Comparison of ENCODE assay signal across 18 cellular contexts in the genomic region with DNA sequence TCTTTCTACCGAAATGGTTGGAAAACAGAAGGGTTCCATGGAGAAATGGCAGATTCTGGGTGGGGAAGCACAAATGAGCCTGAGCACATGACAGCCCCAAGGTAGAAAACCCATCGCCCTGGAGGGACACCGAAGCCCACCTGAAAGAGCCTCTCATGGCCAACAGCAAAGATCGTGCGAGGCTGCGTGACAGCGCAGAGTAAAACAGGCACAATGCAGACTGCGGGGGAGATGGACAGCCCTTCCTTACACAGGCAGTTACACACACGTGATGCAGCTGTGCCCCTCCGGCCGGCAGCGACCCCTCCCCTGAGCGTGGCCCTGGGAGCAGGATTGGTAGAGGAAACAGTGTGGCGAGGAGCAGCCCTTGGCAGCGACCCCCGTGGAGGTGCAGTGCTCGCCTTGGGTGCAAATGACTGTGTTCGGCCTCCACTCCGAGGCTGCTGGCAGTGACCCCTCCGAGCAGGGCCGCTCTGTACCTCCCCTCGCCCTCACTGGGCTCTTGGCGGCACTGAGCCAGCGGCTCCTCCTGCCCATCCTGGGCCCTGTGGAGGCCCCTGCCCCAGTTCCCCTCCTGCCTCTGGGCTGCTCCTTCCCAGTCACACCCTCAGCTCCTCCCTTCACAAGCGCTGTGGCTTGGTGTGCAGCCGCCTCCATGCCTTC.
DNase-seq lines count a peak whose midpoint lies in the region; ATAC-seq, FAIRE-seq and TF ChIP-seq lines count a peak whose summit lies in the region.
"Had no signal": no experiment of that assay in that cellular context is flagged by ENCODE, and none has a peak within 500 bp of the region (broad histone marks: within the 10 kb centered on the region; RNA-seq: fewer than 3 reads in every experiment).

No MANE protein-coding gene starts in this region.

- H3K56ac ChIP-seq in H9 (ENCODE audit: insufficient read length, low read depth, low read length), result no peak overlapping the region

- H3K4me3 ChIP-seq in kidney (ENCODE audit: low read length in 2 of 2) (no peak overlapping the region), spleen (no peak overlapping the region), GM23248 (no peak overlapping the region)
- H3K4me3 ChIP-seq: SJSA1 had no signal

- no peaks in the 10 kb centered on the region; the same call in 1 of the 2 replicates for H3K27me3 Mint-ChIP-seq in H9 (ENCODE audit: low read depth)
- no peaks in the 10 kb centered on the region for H3K27me3 Mint-ChIP-seq in activated CD8-positive, alpha-beta memory T cell treated with anti-CD3 and anti-CD28 coated beads, Interleukin-2, amount 10 ng/mL, durations not matched to agents 7 days and 5 days

- ATAC-seq in activated CD8-positive, alpha-beta memory T cell treated with anti-CD3 and anti-CD28 coated beads, Interleukin-2, amount 10 ng/mL, durations not matched to agents 7 days and 5 days, result no peak
- ATAC-seq in GM18498 (IDR thresholded peaks at IDR 0.05; ENCODE audit: unreplicated experiment) (no peak), HG03565 (IDR thresholded peaks at IDR 0.05; ENCODE audit: unreplicated experiment) (no peak)

- H3K9me2 ChIP-seq in GM23248 (ENCODE audit: insufficient read depth), result no peaks in the 10 kb centered on the region

- H4K5ac ChIP-seq in H9 (ENCODE audit: insufficient read length, low read depth, low read length), result no peak overlapping the region

- DNase-seq in H9 (no peak), kidney (peak; percentile 32), spleen (peak; percentile 67), GM23248 (no peak), T-helper 9 cell (no peak)
- peak; percentile 27 for DNase-seq in activated CD8-positive, alpha-beta memory T cell treated with anti-CD3 and anti-CD28 coated beads, Interleukin-2, amount 10 ng/mL, durations not matched to agents 7 days and 5 days
- DNase-seq: COR-L47, H7, KBM-7, NCI-H1436 treated with DMSO at 0.1 percent for 48 hours, NCI-H2029 treated with DMSO at 0.1 percent for 48 hours, NCI-H2171 treated with DMSO at 0.1 percent for 48 hours, NCI-H446 treated with DMSO at 0.1 percent for 48 hours, NCI-H82 had no signal

- H3K4me2 ChIP-seq in H9 (ENCODE audit: insufficient read depth, insufficient read length, low read length) (no peak overlapping the region), GM23248 (ENCODE audit: unreplicated experiment) (no peak overlapping the region)

- H3K4me3 Mint-ChIP-seq in H9, result no peak overlapping the region; a peak in 1 of 5 replicates
- H3K4me3 Mint-ChIP-seq in activated CD8-positive, alpha-beta memory T cell treated with anti-CD3 and anti-CD28 coated beads, Interleukin-2, amount 10 ng/mL, durations not matched to agents 7 days and 5 days, result no peak overlapping the region

- H2BK120ac ChIP-seq in H9 (ENCODE audit: low read depth, low read length, poor library complexity, severe bottlenecking), result no peak overlapping the region

- H3K23me2 ChIP-seq in H9 (ENCODE audit: insufficient read length, low read depth, low read length, poor library complexity, severe bottlenecking), result no peaks in the 10 kb centered on the region

- no peak overlapping the region for H4K8ac ChIP-seq in H9 (replicated peaks; ENCODE audit: insufficient read length, low read depth, low read length)

- H3K14ac ChIP-seq in H9 (ENCODE audit: insufficient read depth, low read length), result no peak overlapping the region

- peaks cover 20 to 21% of the 10 kb centered on the region in 2 experiments for H3K4me1 Mint-ChIP-seq in H9
- no peaks in the 10 kb centered on the region for H3K4me1 Mint-ChIP-seq in activated CD8-positive, alpha-beta memory T cell treated with anti-CD3 and anti-CD28 coated beads, Interleukin-2, amount 10 ng/mL, durations not matched to agents 7 days and 5 days

- intact Hi-C loops in kidney (cut with DNase I) (no loop called here), spleen (cut with DNase I; ENCODE audit: low total_unique reads) (no loop called here)

- in situ Hi-C loops in GM23248 (cut with MboI), result no loop called here

- H3K27me3 ChIP-seq in H9 (ENCODE audit: insufficient read depth, low read length) (no peaks in the 10 kb centered on the region), spleen (replicated peaks in 1 of 7) (no peaks in the 10 kb centered on the region), GM23248 (replicated peaks; ENCODE audit: insufficient read depth) (no peaks in the 10 kb centered on the region)
- H3K27me3 ChIP-seq: SJSA1 had no signal

- no peak overlapping the region for H2BK5ac ChIP-seq in H9 (ENCODE audit: insufficient read length, low read length)

- no peaks in the 10 kb centered on the region for H3K79me1 ChIP-seq in H9 (ENCODE audit: insufficient read depth, low read depth, low read length, poor library complexity, severe bottlenecking)

- no peaks in the 10 kb centered on the region for H3K79me2 ChIP-seq in H9 (ENCODE audit: insufficient read depth, low read length)
- H3K79me2 ChIP-seq in GM23248 (ENCODE audit: insufficient read depth), result no peaks in the 10 kb centered on the region

- H2AFZ ChIP-seq in H9 (ENCODE audit: low read length) (no peak overlapping the region), GM23248 (no peak overlapping the region)

- H3K36me3 Mint-ChIP-seq in H9 (ENCODE audit: insufficient read depth in 1 of 3, low read depth in 3 of 3), result no peaks in the 10 kb centered on the region
- no peaks in the 10 kb centered on the region for H3K36me3 Mint-ChIP-seq in activated CD8-positive, alpha-beta memory T cell treated with anti-CD3 and anti-CD28 coated beads, Interleukin-2, amount 10 ng/mL, durations not matched to agents 7 days and 5 days

- H3T11ph ChIP-seq in H9 (ENCODE audit: low read length), result no peak overlapping the region

- no peak for TF ChIP-seq CTCF in H9 (conservative IDR thresholded peaks at IDR 0.05)
- no peak for TF ChIP-seq CTCF in kidney (IDR thresholded peaks at IDR 0.05; ENCODE audit: borderline replicate concordance, extremely low read depth, insufficient read depth)
- TF ChIP-seq CTCF in spleen (IDR thresholded peaks at IDR 0.05 in 8 of 11, conservative IDR thresholded peaks at IDR 0.05 in 3 of 11), result no peak

- H2BK20ac ChIP-seq in H9 (ENCODE audit: low read depth, low read length, poor library complexity, severe bottlenecking), result no peak overlapping the region

- H3K18ac ChIP-seq in H9 (ENCODE audit: insufficient read length, low read depth, low read length), result no peak overlapping the region

- H3K4me1 ChIP-seq in H9 (ENCODE audit: insufficient read depth, low read length) (no peaks in the 10 kb centered on the region), kidney (ENCODE audit: control insufficient read depth in 1 of 2, insufficient read depth in 1 of 2, low read depth in 1 of 2, low read length in 2 of 2) (no peaks in the 10 kb centered on the region), spleen (peaks cover 0 to 11% (median 0%) of the 10 kb centered on the region in 6 donors), GM23248 (ENCODE audit: insufficient read depth) (peaks cover 16% of the 10 kb centered on the region)

- no peaks in the 10 kb centered on the region for H3K9me3 Mint-ChIP-seq in H9
- no peaks in the 10 kb centered on the region for H3K9me3 Mint-ChIP-seq in activated CD8-positive, alpha-beta memory T cell treated with anti-CD3 and anti-CD28 coated beads, Interleukin-2, amount 10 ng/mL, durations not matched to agents 7 days and 5 days (ENCODE audit: low read depth)

- H2BK15ac ChIP-seq in H9 (ENCODE audit: low read depth, low read length), result no peak overlapping the region

- no peak overlapping the region for H3K23ac ChIP-seq in H9 (ENCODE audit: insufficient read length, low read depth, low read length)

- no peak overlapping the region for H2BK12ac ChIP-seq in H9 (ENCODE audit: insufficient read length, low read depth, low read length)

- no CpG with 5 or more reads among the region's 26 CpGs for WGBS in H9 (ENCODE audit: extremely low coverage, insufficient read length, low lambda C conversion rate)
- WGBS in spleen, 5 donors, result 90 to 94% (median 91%) methylated on average over 21 to 26 of the region's 26 CpGs
- WGBS in GM23248 (ENCODE audit: low coverage in 1 of 2, low lambda C conversion rate in 2 of 2, missing lambda C conversion rate in 2 of 2), 2 experiments, result 93 to 94% methylated on average over 22 to 26 of the region's 26 CpGs

- H2AK5ac ChIP-seq in H9 (ENCODE audit: insufficient read length, low read length), result no peak overlapping the region

- peak overlapping the region in 2 of 3 experiments; percentile 87 to 92; a peak in 2 of 7 replicates for H3K27ac Mint-ChIP-seq in H9
- H3K27ac Mint-ChIP-seq in activated CD8-positive, alpha-beta memory T cell treated with anti-CD3 and anti-CD28 coated beads, Interleukin-2, amount 10 ng/mL, durations not matched to agents 7 days and 5 days, result no peak overlapping the region

- H3K9me3 ChIP-seq in H9 (ENCODE audit: control insufficient read depth, low read depth, low read length) (no peaks in the 10 kb centered on the region), kidney (ENCODE audit: control insufficient read depth in 1 of 2, low read length in 2 of 2) (no peaks in the 10 kb centered on the region), spleen (no peaks in the 10 kb centered on the region), GM23248 (ENCODE audit: low read depth) (no peaks in the 10 kb centered on the region)
- H3K9me3 ChIP-seq: SJSA1 had no signal

- H4K91ac ChIP-seq in H9 (ENCODE audit: insufficient read length, low read depth, low read length), result no peak overlapping the region

- H3K9ac ChIP-seq in H9 (ENCODE audit: extremely low read depth, insufficient read length, low read length), result no peak overlapping the region
- H3K9ac ChIP-seq in kidney (ENCODE audit: low read length in 2 of 2), result no peak overlapping the region
- H3K9ac ChIP-seq in GM23248, result no peak overlapping the region

- peaks cover 7% of the 10 kb centered on the region for H3F3A ChIP-seq in GM23248 (ENCODE audit: insufficient read depth)

- H3K36me3 ChIP-seq in kidney (ENCODE audit: control insufficient read depth in 1 of 2, insufficient read depth in 2 of 2, low read length in 2 of 2), result no peaks in the 10 kb centered on the region
- peaks cover 0 to 4% (median 0%) of the 10 kb centered on the region in 6 donors for H3K36me3 ChIP-seq in spleen
- H3K36me3 ChIP-seq in GM23248 (ENCODE audit: low read depth), result no peaks in the 10 kb centered on the region

- FAIRE-seq in kidney (lab: Jason Lieb, UNC), result no peak
- FAIRE-seq: GM12892 had no signal

- CTCF ChIA-PET in activated CD8-positive, alpha-beta memory T cell treated with anti-CD3 and anti-CD28 coated beads, Interleukin-2, amount 10 ng/mL, durations not matched to agents 7 days and 5 days (lab: Charles Lee), result no interaction called here

- TF ChIP-seq POLR2A in spleen (IDR thresholded peaks at IDR 0.05), result no peak

- H3K27ac ChIP-seq in H9 (ENCODE audit: insufficient read length, low read depth, low read length) (no peak overlapping the region), kidney (ENCODE audit: low read depth in 2 of 2, low read length in 2 of 2) (no peak overlapping the region), spleen (no peak overlapping the region), GM23248 (no peak overlapping the region)
- H3K27ac ChIP-seq: SJSA1 had no signal

- no peak overlapping the region for H3K4ac ChIP-seq in H9 (ENCODE audit: low read depth, low read length)

- no peaks in the 10 kb centered on the region for H4K20me1 ChIP-seq in H9 (ENCODE audit: control insufficient read depth, insufficient read depth, insufficient read length)
- no peaks in the 10 kb centered on the region for H4K20me1 ChIP-seq in GM23248 (ENCODE audit: insufficient read depth)

Comparison
In these comparisons a context has a peak if more than half of its experiments do, and no peak if none do; other contexts are left out.
1. DNase-seq: peak in activated CD8-positive, alpha-beta memory T cell treated with anti-CD3 and anti-CD28 coated beads, Interleukin-2, amount 10 ng/mL, durations not matched to agents 7 days and 5 days (single experiment), kidney (single experiment) and spleen (single experiment); none in H9 (single experiment), GM23248 (single experiment) and T-helper 9 cell (single experiment).